Comparison of ENCODE assay signal across 10 cellular contexts in genomic region chr14:52327374-52328226, GRCh38. TPM values are rescaled to one million over a fixed set of nuclear protein-coding genes. Genes with fewer than 3 reads are reported as not detected.
DNase-seq lines count a peak whose midpoint lies in the region; ATAC-seq and TF ChIP-seq lines count a peak whose summit lies in the region.
"Had no signal": no experiment of that assay in that cellular context is flagged by ENCODE, and none has a peak within 500 bp of the region (broad histone marks: within the 10 kb centered on the region; RNA-seq: fewer than 3 reads in every experiment).

No MANE protein-coding gene starts in this region.

- TF ChIP-seq EP300 in ovary (IDR thresholded peaks at IDR 0.05) = no peak

- H3K27ac ChIP-seq in ovary = no peak overlapping the region
- H3K27ac ChIP-seq: C4-2B had no signal

- H3K27ac Mint-ChIP-seq in activated CD8-positive, alpha-beta memory T cell treated with anti-CD3 and anti-CD28 coated beads, Interleukin-2, amount 10 ng/mL, durations not matched to agents 7 days and 5 days = peak overlapping the region; percentile 81
- H3K27ac Mint-ChIP-seq in naive thymus-derived CD8-positive, alpha-beta T cell = peak overlapping the region in 2 of 10 donors; percentile 18 to 50

- POLR2A ChIA-PET in naive thymus-derived CD8-positive, alpha-beta T cell (lab: Charles Lee) = no interaction called here

- H3K4me1 ChIP-seq in ovary (ENCODE audit: insufficient read depth) = peaks cover 3% of the 10 kb centered on the region

- no peaks in the 10 kb centered on the region for H3K27me3 Mint-ChIP-seq in activated CD8-positive, alpha-beta memory T cell treated with anti-CD3 and anti-CD28 coated beads, Interleukin-2, amount 10 ng/mL, durations not matched to agents 7 days and 5 days
- H3K27me3 Mint-ChIP-seq in naive thymus-derived CD8-positive, alpha-beta T cell = peaks cover 0 to 1% (median 0%) of the 10 kb centered on the region in 5 donors

- peaks cover 80% of the 10 kb centered on the region for H3K36me3 Mint-ChIP-seq in activated CD8-positive, alpha-beta memory T cell treated with anti-CD3 and anti-CD28 coated beads, Interleukin-2, amount 10 ng/mL, durations not matched to agents 7 days and 5 days
- H3K36me3 Mint-ChIP-seq in naive thymus-derived CD8-positive, alpha-beta T cell = peaks cover 6 to 35% (median 17%) of the 10 kb centered on the region in 3 donors

- DNase-seq in activated CD8-positive, alpha-beta memory T cell treated with anti-CD3 and anti-CD28 coated beads, Interleukin-2, amount 10 ng/mL, durations not matched to agents 7 days and 5 days = no peak
- DNase-seq in activated CD8-positive, alpha-beta memory T cell treated with anti-CD3 and anti-CD28 coated beads, Interleukin-2, amount 50 U/mL, for 48 hours = no peak
- DNase-seq in NCI-H510A (lab: John Stamatoyannopoulos, UW) (peak; percentile 2), choroid plexus epithelial cell (ENCODE audit: low read depth) (peak; percentile 63), smooth muscle cell of the brain vasculature (ENCODE audit: low read depth, low spot score) (peak; percentile 36), middle frontal gyrus (ENCODE audit: extremely low spot score, low spot score) (no peak), ovary (no peak)
- DNase-seq in naive thymus-derived CD8-positive, alpha-beta T cell = no peak

- H3K9me3 ChIP-seq in ovary = no peaks in the 10 kb centered on the region

- intact Hi-C loops in ovary (cut with DNase I) = no loop called here

- no peak overlapping the region for H3K4me3 ChIP-seq in choroid plexus epithelial cell (ENCODE audit: low read depth, low read length)
- no peak overlapping the region for H3K4me3 ChIP-seq in ovary

- TF ChIP-seq CTCF in choroid plexus epithelial cell (conservative IDR thresholded peaks at IDR 0.05; ENCODE audit: low read depth, low read length) (no peak), ovary (IDR thresholded peaks at IDR 0.05) (no peak)

- CTCF ChIA-PET in activated CD8-positive, alpha-beta memory T cell treated with anti-CD3 and anti-CD28 coated beads, Interleukin-2, amount 10 ng/mL, durations not matched to agents 7 days and 5 days (lab: Charles Lee) = interaction anchor here (0.9 to 1.3 kb wide), 2 partner anchors 9 to 73 kb away, joined by 3 to 4 read pairs; no protein-coding TSS in a partner anchor

- 57 to 74% (median 58%) methylated on average over 4 of the region's 4 CpGs for WGBS in ovary, 3 donors

- H3K9me3 Mint-ChIP-seq in activated CD8-positive, alpha-beta memory T cell treated with anti-CD3 and anti-CD28 coated beads, Interleukin-2, amount 10 ng/mL, durations not matched to agents 7 days and 5 days (ENCODE audit: low read depth) = peaks cover 4% of the 10 kb centered on the region
- peaks cover 0 to 11% (median 6%) of the 10 kb centered on the region in 9 donors for H3K9me3 Mint-ChIP-seq in naive thymus-derived CD8-positive, alpha-beta T cell

- H3K4me3 Mint-ChIP-seq in activated CD8-positive, alpha-beta memory T cell treated with anti-CD3 and anti-CD28 coated beads, Interleukin-2, amount 10 ng/mL, durations not matched to agents 7 days and 5 days = peak overlapping the region; percentile 53
- H3K4me3 Mint-ChIP-seq in naive thymus-derived CD8-positive, alpha-beta T cell = peak overlapping the region in 3 of 10 donors; percentile 9 to 28 (median 15)

- H3K4me1 Mint-ChIP-seq in activated CD8-positive, alpha-beta memory T cell treated with anti-CD3 and anti-CD28 coated beads, Interleukin-2, amount 10 ng/mL, durations not matched to agents 7 days and 5 days = peaks cover 77% of the 10 kb centered on the region
- peaks cover 26 to 77% (median 36%) of the 10 kb centered on the region in 4 donors for H3K4me1 Mint-ChIP-seq in naive thymus-derived CD8-positive, alpha-beta T cell

- TF ChIP-seq POLR2A in ovary (IDR thresholded peaks at IDR 0.05) = no peak

- ATAC-seq in activated CD8-positive, alpha-beta memory T cell treated with anti-CD3 and anti-CD28 coated beads, Interleukin-2, amount 10 ng/mL, durations not matched to agents 7 days and 5 days = peak; percentile 48
- no peak for ATAC-seq in naive thymus-derived CD8-positive, alpha-beta T cell

- H3K36me3 ChIP-seq in ovary = no peaks in the 10 kb centered on the region

- no peaks in the 10 kb centered on the region for H3K27me3 ChIP-seq in ovary

RNA-seq across cellular contexts. Expression of gene PTGER2, which starts 13.5 kb away (rescaled TPM):
- 100 to 1,000 TPM in 1 of 2 experiments, 10 to 100 TPM in 1; 97.6 to 117 TPM for total RNA-seq in activated CD8-positive, alpha-beta memory T cell treated with anti-CD3 and anti-CD28 coated beads, Interleukin-2, amount 10 ng/mL, durations not matched to agents 7 days and 5 days
- total RNA-seq in naive thymus-derived CD8-positive, alpha-beta T cell = 1 to 10 TPM; 2.9 to 3.2 TPM
- 100 to 1,000 TPM in 1 of 3 donors, 10 to 100 TPM in 2; 58.7 to 114 (median 91.2) TPM for polyA plus RNA-seq in naive thymus-derived CD8-positive, alpha-beta T cell
- total RNA-seq in ovary = 10 to 100 TPM in 2 of 7 donors, 1 to 10 TPM in 4, under 1 TPM in 1; 0.86 to 15.6 (median 6.7) TPM
- polyA plus RNA-seq in ovary = 1 to 10 TPM; 5.5 to 5.8 TPM
- polyA plus RNA-seq: neural cell had no signal

Comparison
In these comparisons a context has a peak if more than half of its experiments do, and no peak if none do; other contexts are left out.
1. DNase-seq: peak in NCI-H510A (single experiment), choroid plexus epithelial cell (single experiment) and smooth muscle cell of the brain vasculature (single experiment); none in activated CD8-positive, alpha-beta memory T cell treated with anti-CD3 and anti-CD28 coated beads, Interleukin-2, amount 10 ng/mL, durations not matched to agents 7 days and 5 days (single experiment), activated CD8-positive, alpha-beta memory T cell treated with anti-CD3 and anti-CD28 coated beads, Interleukin-2, amount 50 U/mL, for 48 hours (single experiment), naive thymus-derived CD8-positive, alpha-beta T cell (0 of 10), middle frontal gyrus (single experiment) and ovary (0 of 5).
2. RNA of gene PTGER2, which starts 13.5 kb away (total RNA-seq): 97.6 to 117 TPM in activated CD8-positive, alpha-beta memory T cell treated with anti-CD3 and anti-CD28 coated beads, Interleukin-2, amount 10 ng/mL, durations not matched to agents 7 days and 5 days; 0.86 to 15.6 TPM in ovary and 2.9 to 3.2 TPM in naive thymus-derived CD8-positive, alpha-beta T cell; every median in the first group is over 4 times any median in the second.